8 cellular contexts compared by ENCODE assay signal in the genomic region with DNA sequence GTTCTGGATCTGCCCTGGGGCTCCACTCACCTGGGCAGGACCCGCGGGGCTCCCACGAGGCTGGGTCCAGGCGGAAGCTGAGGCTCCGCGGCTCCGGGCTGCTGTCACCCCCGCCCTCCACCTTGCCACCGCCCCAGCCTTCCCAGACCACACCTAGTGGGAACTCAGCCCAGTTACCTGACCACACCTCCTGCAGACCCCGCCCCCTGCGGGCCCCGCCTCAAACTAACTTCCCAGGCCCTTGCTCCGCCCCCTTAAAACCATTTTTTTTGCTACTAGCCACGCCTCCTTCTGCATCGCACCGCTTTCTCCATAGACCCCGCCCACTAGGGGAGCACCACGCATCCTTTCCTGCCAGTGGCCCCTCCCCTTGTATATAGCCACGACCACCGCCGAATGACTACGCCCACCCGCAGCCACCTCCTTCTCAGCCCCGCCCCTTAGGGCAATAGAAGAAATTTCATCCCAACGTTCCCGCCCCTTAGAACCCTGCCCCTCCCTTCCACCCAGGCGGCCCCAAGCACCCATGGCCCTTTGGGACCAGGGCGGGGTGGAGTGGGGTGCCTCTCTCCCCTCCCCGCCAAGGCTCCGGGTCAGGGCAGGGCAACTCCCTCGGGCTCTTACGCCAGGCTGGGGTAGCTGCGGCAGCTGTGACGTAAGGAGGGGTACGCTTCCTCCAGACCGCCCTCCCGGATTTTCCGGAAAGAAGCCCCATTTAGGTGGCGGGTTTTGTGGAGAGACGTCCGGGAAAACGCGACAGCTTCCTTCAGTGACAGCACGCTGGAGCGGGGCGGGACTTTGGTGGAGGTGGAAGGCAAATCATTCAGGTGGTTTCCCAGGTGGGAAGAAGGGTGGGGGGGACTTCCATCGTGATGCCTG. TPM values are rescaled to one million over a fixed set of nuclear protein-coding genes. Genes with fewer than 3 reads are reported as not detected.
DNase-seq lines count a peak whose midpoint lies in the region; ATAC-seq lines count a peak whose summit lies in the region.

Gene SH2D3A, minus strand, starts transcription at position 79 of the 879 bp plus-strand sequence. CDS start 3,687 bp downstream, outside the sequence.

- peak within 1 kb of the TSS; percentile 58 for H2BK5ac ChIP-seq in mesendoderm (ENCODE audit: low read length)

- H3K36me3 ChIP-seq in mesendoderm (ENCODE audit: control insufficient read depth, insufficient read depth, low read length): no peaks in the 10 kb centered on the region

- H4K8ac ChIP-seq in mesendoderm (ENCODE audit: low read depth, low read length): no peak within 1 kb of the TSS

- no CpG with 5 or more reads among the region's 47 CpGs for WGBS in mesendoderm (ENCODE audit: extremely low coverage, insufficient coverage, low lambda C conversion rate)

- no peak within 1 kb of the TSS for H3K23ac ChIP-seq in mesendoderm (ENCODE audit: low read length)

- H3K79me2 ChIP-seq in mesendoderm (ENCODE audit: control insufficient read depth, insufficient read depth, low read length): peaks cover 14% of the 10 kb centered on the region

- peak within 1 kb of the TSS; percentile 78 for H3K18ac ChIP-seq in mesendoderm (ENCODE audit: low read length)

- H3K4ac ChIP-seq in mesendoderm (ENCODE audit: low read depth, low read length): no peak within 1 kb of the TSS

- DNase-seq in NCI-H2227 (lab: John Stamatoyannopoulos, UW; ENCODE audit: unreplicated experiment): peak; percentile 65
- peak; percentile 96 for DNase-seq in activated CD4-positive, alpha-beta T cell treated with anti-CD3 and anti-CD28 coated beads for 48 hours
- DNase-seq in dermis blood vessel endothelial cell: peak; percentile 55
- peak; percentile 98 for DNase-seq in mesendoderm
- peak; percentile 96 for DNase-seq in stimulated activated CD8-positive, alpha-beta memory T cell treated with anti-CD3 and anti-CD28 coated beads, Interleukin-4, amount 100 ng/mL, for 48 hours
- DNase-seq in NCI-H187 (lab: John Stamatoyannopoulos, UW): no peak

- H3K4me3 ChIP-seq in mesendoderm (ENCODE audit: low read length): peak within 1 kb of the TSS; percentile 91

- H3K4me1 ChIP-seq in mesendoderm (ENCODE audit: control insufficient read depth, low read depth, low read length): no peaks in the 10 kb centered on the region

- H3K9ac ChIP-seq in mesendoderm (ENCODE audit: low read length): peak within 1 kb of the TSS; percentile 79

- ATAC-seq in GM18861 (IDR thresholded peaks at IDR 0.05; ENCODE audit: unreplicated experiment) (peak; percentile 48), HG03025 (IDR thresholded peaks at IDR 0.05; ENCODE audit: low FRiP score, unreplicated experiment) (peak; percentile 63)

- H3K27me3 ChIP-seq in mesendoderm (ENCODE audit: insufficient read depth, low read length, poor library complexity): no peaks in the 10 kb centered on the region

- peak within 1 kb of the TSS; percentile 86 for H3K4me2 ChIP-seq in mesendoderm (ENCODE audit: low read length)

- peak within 1 kb of the TSS; percentile 89 for H2AK5ac ChIP-seq in mesendoderm (ENCODE audit: low read length)

- no peak within 1 kb of the TSS for H3K27ac ChIP-seq in mesendoderm (ENCODE audit: low read depth, low read length)

- H2BK120ac ChIP-seq in mesendoderm (ENCODE audit: low read depth, low read length): no peak within 1 kb of the TSS

- H2BK15ac ChIP-seq in mesendoderm (replicated peaks; ENCODE audit: low read depth): no peak within 1 kb of the TSS

- H3K79me1 ChIP-seq in mesendoderm (ENCODE audit: low read length): peaks cover 9% of the 10 kb centered on the region

- H3K56ac ChIP-seq in mesendoderm (ENCODE audit: low read length): peak within 1 kb of the TSS; percentile 93

- H4K5ac ChIP-seq in mesendoderm (ENCODE audit: low read length): no peak within 1 kb of the TSS

RNA-seq across cellular contexts. Expression of gene SH2D3A, which starts in this region (rescaled TPM):
- 6.0 and 6.3 TPM in 2 replicates for total RNA-seq in dermis blood vessel endothelial cell
- polyA plus RNA-seq in mesendoderm (2013, experiment 1 of 2): 39.0 TPM
- 41.0 TPM for polyA plus RNA-seq in mesendoderm (2013, experiment 2 of 2)

Comparison
In these comparisons a context has a peak if more than half of its experiments do, and no peak if none do; other contexts are left out.
1. DNase-seq: peak in NCI-H2227 (single experiment), activated CD4-positive, alpha-beta T cell treated with anti-CD3 and anti-CD28 coated beads for 48 hours (single experiment), dermis blood vessel endothelial cell (single experiment), mesendoderm (single experiment) and stimulated activated CD8-positive, alpha-beta memory T cell treated with anti-CD3 and anti-CD28 coated beads, Interleukin-4, amount 100 ng/mL, for 48 hours (single experiment); none in NCI-H187 (0 of 2).